1 cellular context compared by ENCODE assay signal in the genomic region with DNA sequence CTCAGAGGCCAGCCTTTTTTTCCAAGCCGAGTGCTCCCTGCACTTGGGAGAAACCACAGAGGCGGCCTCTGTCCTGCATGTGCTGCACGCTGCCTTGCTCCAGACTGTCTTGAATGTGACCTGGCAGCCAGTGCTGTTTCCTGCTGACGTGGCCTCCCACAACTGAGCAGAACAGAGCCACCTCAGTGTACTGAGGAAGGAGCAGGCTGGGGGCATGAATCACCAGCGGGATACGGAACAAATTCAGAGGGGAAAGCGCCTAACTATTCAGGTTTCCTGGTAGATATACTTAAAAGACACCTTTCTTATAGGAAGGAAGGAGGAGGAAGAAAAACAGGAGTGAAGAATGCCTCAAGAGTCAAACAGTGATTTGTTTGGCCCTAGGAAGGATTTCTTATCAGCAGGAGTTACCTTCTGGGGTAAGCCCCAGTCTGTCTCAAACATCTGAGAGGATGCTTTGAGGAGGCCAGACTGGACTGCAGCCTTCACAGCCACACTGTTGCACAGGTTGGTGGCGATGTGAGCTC.
TF ChIP-seq lines count a peak whose summit lies in the region.

No MANE protein-coding gene starts in this region.

TF ChIP-seq in GM23338, 12 proteins besides CTCF, POLR2A, EP300 and RAD21 (continued from another document):
- TF ChIP-seq, protein P1, sequence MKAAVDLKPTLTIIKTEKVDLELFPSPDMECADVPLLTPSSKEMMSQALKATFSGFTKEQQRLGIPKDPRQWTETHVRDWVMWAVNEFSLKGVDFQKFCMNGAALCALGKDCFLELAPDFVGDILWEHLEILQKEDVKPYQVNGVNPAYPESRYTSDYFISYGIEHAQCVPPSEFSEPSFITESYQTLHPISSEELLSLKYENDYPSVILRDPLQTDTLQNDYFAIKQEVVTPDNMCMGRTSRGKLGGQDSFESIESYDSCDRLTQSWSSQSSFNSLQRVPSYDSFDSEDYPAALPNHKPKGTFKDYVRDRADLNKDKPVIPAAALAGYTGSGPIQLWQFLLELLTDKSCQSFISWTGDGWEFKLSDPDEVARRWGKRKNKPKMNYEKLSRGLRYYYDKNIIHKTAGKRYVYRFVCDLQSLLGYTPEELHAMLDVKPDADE (IDR thresholded peaks at IDR 0.05): no peak
- TF ChIP-seq EZH2 (IDR thresholded peaks at IDR 0.05; ENCODE audit: low read depth, unreplicated experiment) (no peak), JUNB (IDR thresholded peaks at IDR 0.05; ENCODE audit: unreplicated experiment) (no peak), NANOG (IDR thresholded peaks at IDR 0.05; ENCODE audit: borderline replicate concordance) (no peak)
